ENCODE assay signal across 27 cellular contexts in genomic region chr14:100739306-100739705, GRCh38. TPM values are rescaled to one million over a fixed set of nuclear protein-coding genes. Genes with fewer than 3 reads are reported as not detected.
"Had no signal": no experiment of that assay in that cellular context is flagged by ENCODE, and none has a peak within 500 bp of the region (broad histone marks: within the 10 kb centered on the region; RNA-seq: fewer than 3 reads in every experiment).

No MANE protein-coding gene starts in this region.

- H3K36me3 ChIP-seq: left ventricle myocardium inferior, prostate gland, right atrium auricular region, tibial nerve, uterus, WERI-Rb-1 had no signal

- H3K27ac Mint-ChIP-seq: activated CD4-positive, alpha-beta T cell treated with anti-CD3 and anti-CD28 coated beads, Interleukin-2, amount 10 ng/mL, durations not matched to agents 7 days and 5 days; activated CD8-positive, alpha-beta memory T cell treated with anti-CD3 and anti-CD28 coated beads, Interleukin-2, amount 10 ng/mL, durations not matched to agents 7 days and 5 days; activated CD8-positive, alpha-beta T cell treated with anti-CD3 and anti-CD28 coated beads for 36 hours; activated naive CD8-positive, alpha-beta T cell treated with anti-CD3 and anti-CD28 coated beads for 36 hours; activated T-helper 1 cell treated with anti-CD3 and anti-CD28 coated beads, Interleukin-12 subunit alpha, Interleukin-12 subunit beta, Interleukin-2, Interleukin-4 antibody, amounts not matched to agents 30 ng/mL and 10 ng/mL and 1 ng/mL, durations not matched to agents 14 hours and 24 hours and 36 hours; immature natural killer cell; stimulated activated effector memory CD8-positive, alpha-beta T cell treated with anti-CD3 and anti-CD28 coated beads, Interleukin-12 subunit alpha, Interleukin-12 subunit beta, amount 100 ng/mL, for 72 hours; T-helper 2 cell treated with Interferon-gamma antibody and Interleukin-4, amounts not matched to agents 5 μg/mL and 100 μg/mL, for 36 hours had no signal

- H3K27ac ChIP-seq: foreskin keratinocyte, left ventricle myocardium inferior, prostate gland, right atrium auricular region, tibial nerve, uterus, WERI-Rb-1 had no signal

- ATAC-seq: activated CD8-positive, alpha-beta memory T cell treated with anti-CD3 and anti-CD28 coated beads, Interleukin-2, amount 10 ng/mL, durations not matched to agents 7 days and 5 days; activated CD8-positive, alpha-beta T cell treated with anti-CD3 and anti-CD28 coated beads for 36 hours; foreskin keratinocyte; stimulated activated naive CD8-positive, alpha-beta T cell treated with anti-CD3 and anti-CD28 coated beads, Interleukin-15, amount 100 ng/mL, for 72 hours had no signal

- DNase-seq: activated CD4-positive, alpha-beta T cell treated with anti-CD3 and anti-CD28 coated beads, Interleukin-2, amount 10 ng/mL, durations not matched to agents 7 days and 5 days; activated CD4-positive, CD25-positive, alpha-beta regulatory T cell treated with anti-CD3 and anti-CD28 coated beads, Interleukin-2, amount 50 U/mL, for 72 hours; activated CD8-positive, alpha-beta memory T cell treated with anti-CD3 and anti-CD28 coated beads, Interleukin-2, amount 10 ng/mL, durations not matched to agents 7 days and 5 days; activated CD8-positive, alpha-beta T cell treated with anti-CD3 and anti-CD28 coated beads for 36 hours; activated naive CD4-positive, alpha-beta T cell; activated naive CD8-positive, alpha-beta T cell treated with anti-CD3 and anti-CD28 coated beads for 36 hours; activated T-cell treated with anti-CD3 and anti-CD28 coated beads for 4 hours; central memory CD4-positive, alpha-beta T cell; effector memory CD4-positive, alpha-beta T cell; foreskin keratinocyte; immature natural killer cell; kidney glomerular epithelial cell; left ventricle myocardium inferior; stimulated activated CD4-positive, alpha-beta T cell treated with anti-CD3 and anti-CD28 coated beads, Interleukin-2, amount 100 ng/mL, for 24 hours; stimulated activated naive CD8-positive, alpha-beta T cell treated with anti-CD3 and anti-CD28 coated beads, Interleukin-15, amount 100 ng/mL, for 72 hours; WERI-Rb-1 had no signal

- H3K9me3 Mint-ChIP-seq: activated CD8-positive, alpha-beta T cell treated with anti-CD3 and anti-CD28 coated beads for 36 hours; activated naive CD8-positive, alpha-beta T cell treated with anti-CD3 and anti-CD28 coated beads for 36 hours; activated T-helper 1 cell treated with anti-CD3 and anti-CD28 coated beads, Interleukin-12 subunit alpha, Interleukin-12 subunit beta, Interleukin-2, Interleukin-4 antibody, amounts not matched to agents 30 ng/mL and 10 ng/mL and 1 ng/mL, durations not matched to agents 14 hours and 24 hours and 36 hours; stimulated activated effector memory CD8-positive, alpha-beta T cell treated with anti-CD3 and anti-CD28 coated beads, Interleukin-12 subunit alpha, Interleukin-12 subunit beta, amount 100 ng/mL, for 72 hours; stimulated activated naive CD8-positive, alpha-beta T cell treated with anti-CD3 and anti-CD28 coated beads, Interleukin-15, amount 100 ng/mL, for 72 hours; T-helper 2 cell treated with Interferon-gamma antibody and Interleukin-4, amounts not matched to agents 5 μg/mL and 100 μg/mL, for 36 hours had no signal

- H3K4me3 Mint-ChIP-seq: activated CD4-positive, alpha-beta T cell treated with anti-CD3 and anti-CD28 coated beads, Interleukin-2, amount 10 ng/mL, durations not matched to agents 7 days and 5 days; activated CD8-positive, alpha-beta memory T cell treated with anti-CD3 and anti-CD28 coated beads, Interleukin-2, amount 10 ng/mL, durations not matched to agents 7 days and 5 days; activated CD8-positive, alpha-beta T cell treated with anti-CD3 and anti-CD28 coated beads for 36 hours; activated naive CD8-positive, alpha-beta T cell treated with anti-CD3 and anti-CD28 coated beads for 36 hours; activated T-helper 1 cell treated with anti-CD3 and anti-CD28 coated beads, Interleukin-12 subunit alpha, Interleukin-12 subunit beta, Interleukin-2, Interleukin-4 antibody, amounts not matched to agents 30 ng/mL and 10 ng/mL and 1 ng/mL, durations not matched to agents 14 hours and 24 hours and 36 hours; immature natural killer cell; stimulated activated effector memory CD8-positive, alpha-beta T cell treated with anti-CD3 and anti-CD28 coated beads, Interleukin-12 subunit alpha, Interleukin-12 subunit beta, amount 100 ng/mL, for 72 hours; stimulated activated naive CD8-positive, alpha-beta T cell treated with anti-CD3 and anti-CD28 coated beads, Interleukin-15, amount 100 ng/mL, for 72 hours; T-helper 2 cell treated with Interferon-gamma antibody and Interleukin-4, amounts not matched to agents 5 μg/mL and 100 μg/mL, for 36 hours had no signal

- H3K27me3 Mint-ChIP-seq: activated CD4-positive, alpha-beta T cell treated with anti-CD3 and anti-CD28 coated beads, Interleukin-2, amount 10 ng/mL, durations not matched to agents 7 days and 5 days; activated CD8-positive, alpha-beta memory T cell treated with anti-CD3 and anti-CD28 coated beads, Interleukin-2, amount 10 ng/mL, durations not matched to agents 7 days and 5 days; activated CD8-positive, alpha-beta T cell treated with anti-CD3 and anti-CD28 coated beads for 36 hours; stimulated activated naive CD8-positive, alpha-beta T cell treated with anti-CD3 and anti-CD28 coated beads, Interleukin-15, amount 100 ng/mL, for 72 hours had no signal

- H3K4me1 ChIP-seq: foreskin keratinocyte, left ventricle myocardium inferior, prostate gland, right atrium auricular region, tibial nerve, uterus had no signal

- H3K9me3 ChIP-seq: prostate gland, right atrium auricular region, uterus had no signal

- H3K4me3 ChIP-seq: left ventricle myocardium inferior, prostate gland, right atrium auricular region, tibial nerve, uterus had no signal

- H3K36me3 Mint-ChIP-seq: activated CD8-positive, alpha-beta memory T cell treated with anti-CD3 and anti-CD28 coated beads, Interleukin-2, amount 10 ng/mL, durations not matched to agents 7 days and 5 days; activated naive CD8-positive, alpha-beta T cell treated with anti-CD3 and anti-CD28 coated beads for 36 hours; immature natural killer cell; stimulated activated effector memory CD8-positive, alpha-beta T cell treated with anti-CD3 and anti-CD28 coated beads, Interleukin-12 subunit alpha, Interleukin-12 subunit beta, amount 100 ng/mL, for 72 hours had no signal

- H3K4me1 Mint-ChIP-seq: activated CD4-positive, alpha-beta T cell treated with anti-CD3 and anti-CD28 coated beads, Interleukin-2, amount 10 ng/mL, durations not matched to agents 7 days and 5 days; activated CD8-positive, alpha-beta memory T cell treated with anti-CD3 and anti-CD28 coated beads, Interleukin-2, amount 10 ng/mL, durations not matched to agents 7 days and 5 days; activated naive CD8-positive, alpha-beta T cell treated with anti-CD3 and anti-CD28 coated beads for 36 hours; immature natural killer cell; stimulated activated effector memory CD8-positive, alpha-beta T cell treated with anti-CD3 and anti-CD28 coated beads, Interleukin-12 subunit alpha, Interleukin-12 subunit beta, amount 100 ng/mL, for 72 hours; stimulated activated naive CD8-positive, alpha-beta T cell treated with anti-CD3 and anti-CD28 coated beads, Interleukin-15, amount 100 ng/mL, for 72 hours had no signal

RNA-seq across cellular contexts. Expression of gene DLK1, which starts 12.6 kb away (rescaled TPM):
- total RNA-seq: activated CD4-positive, alpha-beta T cell treated with anti-CD3 and anti-CD28 coated beads, Interleukin-2, amount 10 ng/mL, durations not matched to agents 7 days and 5 days; activated CD8-positive, alpha-beta memory T cell treated with anti-CD3 and anti-CD28 coated beads, Interleukin-2, amount 10 ng/mL, durations not matched to agents 7 days and 5 days; activated CD8-positive, alpha-beta T cell treated with anti-CD3 and anti-CD28 coated beads for 36 hours; activated naive CD8-positive, alpha-beta T cell treated with anti-CD3 and anti-CD28 coated beads for 36 hours; activated T-helper 1 cell treated with anti-CD3 and anti-CD28 coated beads, Interleukin-12 subunit alpha, Interleukin-12 subunit beta, Interleukin-2, Interleukin-4 antibody, amounts not matched to agents 30 ng/mL and 10 ng/mL and 1 ng/mL, durations not matched to agents 14 hours and 24 hours and 36 hours; dermis microvascular lymphatic vessel endothelial cell; foreskin keratinocyte; mononuclear cell; myocyte; omental fat pad; right atrium auricular region; tibial nerve had no signal
- polyA plus RNA-seq: foreskin keratinocyte, immature natural killer cell had no signal
